ENCODE assay signal across 8 cellular contexts in the genomic region with DNA sequence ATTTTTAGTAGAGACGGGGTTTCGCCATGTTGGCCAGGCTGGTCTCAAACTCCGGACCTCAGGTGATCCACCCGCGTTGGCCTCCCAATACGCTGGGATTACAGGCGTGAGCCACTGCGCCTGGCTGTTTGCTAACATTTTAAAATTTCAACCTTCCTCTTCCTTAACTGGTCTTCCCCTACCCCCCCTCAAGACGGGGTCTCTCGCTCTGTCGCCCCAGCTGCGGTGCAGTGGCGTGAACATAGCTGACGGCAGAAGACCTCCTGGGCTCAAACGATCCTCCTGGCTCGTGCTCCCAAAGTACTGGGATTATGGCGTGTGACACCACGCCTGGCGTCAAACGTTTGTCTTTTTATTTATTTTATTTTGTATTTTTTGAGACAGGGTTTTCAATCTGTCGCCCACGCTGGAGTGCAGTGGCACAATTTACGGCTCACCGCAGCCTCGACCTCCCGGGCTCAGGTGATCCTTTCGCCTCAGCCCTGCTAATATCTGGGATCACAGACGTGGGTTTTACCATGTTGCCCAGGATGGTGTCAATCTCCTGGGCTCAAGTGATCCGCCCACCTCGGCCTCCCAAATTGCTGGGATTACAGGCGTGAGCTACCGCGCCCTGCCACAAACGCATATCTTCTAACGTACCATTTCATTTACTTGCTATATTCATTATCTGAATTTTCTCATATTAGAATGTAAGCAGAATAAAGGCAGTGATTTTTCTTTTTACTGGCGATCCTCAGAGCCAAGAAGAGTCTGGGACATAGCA. TPM values are rescaled to one million over a fixed set of nuclear protein-coding genes. Genes with fewer than 3 reads are reported as not detected.
DNase-seq lines count a peak whose midpoint lies in the region; ATAC-seq, FAIRE-seq and TF ChIP-seq lines count a peak whose summit lies in the region.

No MANE protein-coding gene starts in this region.

- H3K4me1 ChIP-seq in adipocyte (ENCODE audit: control insufficient read depth, insufficient read depth, low read length) (peaks cover 9% of the 10 kb centered on the region), liver (ENCODE audit: control insufficient read depth in 4 of 4, insufficient read depth in 4 of 4, low read length in 3 of 4) (peaks cover 2 to 18% (median 13%) of the 10 kb centered on the region in 4 donors), tibial nerve (peaks cover 0 to 22% (median 9%) of the 10 kb centered on the region in 4 donors)

- H3K27me3 Mint-ChIP-seq in activated naive CD4-positive, alpha-beta T cell treated with anti-CD3 and anti-CD28 coated beads, Interleukin-2, amount 50 U/mL, for 24 hours: no peaks in the 10 kb centered on the region

- H3K4me3 ChIP-seq in adipocyte (ENCODE audit: low read length) (peak overlapping the region; percentile 95), liver (ENCODE audit: low read depth in 1 of 3, low read length in 3 of 3) (peak overlapping the region; percentile 78 to 91 (median 83)), tibial nerve (peak overlapping the region; percentile 67 to 87 (median 76))

- H3K27ac Mint-ChIP-seq in activated naive CD4-positive, alpha-beta T cell treated with anti-CD3 and anti-CD28 coated beads, Interleukin-2, amount 50 U/mL, for 24 hours: peak overlapping the region; percentile 97

- TF ChIP-seq POLR2A in tibial nerve (IDR thresholded peaks at IDR 0.05) (no peak), GM12892 (IDR thresholded peaks at IDR 0.05; ENCODE audit: low read depth, low read length) (no peak)

- H3K9ac ChIP-seq in adipocyte (ENCODE audit: low read length) (peak overlapping the region; percentile 78), liver (ENCODE audit: low read depth in 1 of 2, low read length in 2 of 2) (peak overlapping the region; percentile 36 to 38)

- H3K9me3 Mint-ChIP-seq in activated naive CD4-positive, alpha-beta T cell treated with anti-CD3 and anti-CD28 coated beads, Interleukin-2, amount 50 U/mL, for 24 hours: no peaks in the 10 kb centered on the region

- H3K27me3 ChIP-seq in adipocyte (replicated peaks; ENCODE audit: control insufficient read depth, insufficient read depth, low read length): no peaks in the 10 kb centered on the region
- no peaks in the 10 kb centered on the region for H3K27me3 ChIP-seq in liver (ENCODE audit: control insufficient read depth in 4 of 4, insufficient read depth in 4 of 4, low read length in 3 of 4)
- no peaks in the 10 kb centered on the region for H3K27me3 ChIP-seq in tibial nerve

- no peaks in the 10 kb centered on the region for H3K36me3 ChIP-seq in adipocyte (ENCODE audit: control insufficient read depth, insufficient read depth, low read length, severe bottlenecking)
- H3K36me3 ChIP-seq in liver (ENCODE audit: control insufficient read depth in 4 of 4, insufficient read depth in 3 of 4, low read depth in 1 of 4, low read length in 3 of 4): no peaks in the 10 kb centered on the region
- H3K36me3 ChIP-seq in tibial nerve: peaks cover 0 to 6% (median 0%) of the 10 kb centered on the region in 3 donors

- H3K9me3 ChIP-seq in adipocyte (ENCODE audit: control insufficient read depth, low read length) (no peaks in the 10 kb centered on the region), liver (ENCODE audit: control insufficient read depth in 4 of 4, low read length in 3 of 4) (no peaks in the 10 kb centered on the region), tibial nerve (no peaks in the 10 kb centered on the region)

- DNase-seq in activated naive CD4-positive, alpha-beta T cell treated with anti-CD3 and anti-CD28 coated beads, Interleukin-2, amount 50 U/mL, for 16 hours: no peak
- DNase-seq in adipocyte (ENCODE audit: low read depth) (no peak), tibial nerve (ENCODE audit: low spot score in 2 of 2) (no peak), GM12892 (ENCODE audit: insufficient read length) (no peak)
- DNase-seq in stimulated activated CD8-positive, alpha-beta memory T cell treated with anti-CD3 and anti-CD28 coated beads, Interleukin-4, amount 100 ng/mL, for 48 hours: no peak

- FAIRE-seq in GM12892 (lab: Jason Lieb, UNC): no peak

- H3K4me3 Mint-ChIP-seq in activated naive CD4-positive, alpha-beta T cell treated with anti-CD3 and anti-CD28 coated beads, Interleukin-2, amount 50 U/mL, for 24 hours: peak overlapping the region; percentile 97

- H3K27ac ChIP-seq in liver (ENCODE audit: low read depth in 1 of 2, low read length in 2 of 2) (no peak overlapping the region), tibial nerve (peak overlapping the region in 3 of 4 donors; percentile 70 to 79 (median 74))

- TF ChIP-seq EP300 in tibial nerve (IDR thresholded peaks at IDR 0.05): no peak

- 69% methylated on average over 36 of the region's 36 CpGs for WGBS in liver
- 70 to 71% methylated on average over 36 of the region's 36 CpGs for WGBS in tibial nerve, 2 donors

- no peak for TF ChIP-seq RAD21 in liver (IDR thresholded peaks at IDR 0.05)

- TF ChIP-seq CTCF in liver (IDR thresholded peaks at IDR 0.05; ENCODE audit: low read depth, low read length, missing input control) (no peak), tibial nerve (IDR thresholded peaks at IDR 0.05) (no peak)

- peaks cover 32% of the 10 kb centered on the region for H3K4me1 Mint-ChIP-seq in activated naive CD4-positive, alpha-beta T cell treated with anti-CD3 and anti-CD28 coated beads, Interleukin-2, amount 50 U/mL, for 24 hours

- ATAC-seq in HG03378 (IDR thresholded peaks at IDR 0.05; ENCODE audit: unreplicated experiment): no peak

- peaks cover 10% of the 10 kb centered on the region for H3K36me3 Mint-ChIP-seq in activated naive CD4-positive, alpha-beta T cell treated with anti-CD3 and anti-CD28 coated beads, Interleukin-2, amount 50 U/mL, for 24 hours

TF ChIP-seq in liver, 16 proteins besides CTCF, POLR2A, EP300 and RAD21:
- no peak for TF ChIP-seq TAF1 (conservative IDR thresholded peaks at IDR 0.05)
- TF ChIP-seq, protein P1, sequence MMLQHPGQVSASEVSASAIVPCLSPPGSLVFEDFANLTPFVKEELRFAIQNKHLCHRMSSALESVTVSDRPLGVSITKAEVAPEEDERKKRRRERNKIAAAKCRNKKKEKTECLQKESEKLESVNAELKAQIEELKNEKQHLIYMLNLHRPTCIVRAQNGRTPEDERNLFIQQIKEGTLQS (IDR thresholded peaks at IDR 0.05): no peak
- TF ChIP-seq RXRA (IDR thresholded peaks at IDR 0.05): no peak
- TF ChIP-seq FOXA2 (IDR thresholded peaks at IDR 0.05): no peak
- no peak for TF ChIP-seq FOXA1 (IDR thresholded peaks at IDR 0.05)

RNA-seq across cellular contexts. Expression of a gene that starts 1.0 kb away (rescaled TPM):
- 10 to 100 TPM in 1 of 2 donors, 1 to 10 TPM in 1; 4.7 to 33.3 TPM for total RNA-seq in liver
- polyA plus RNA-seq in liver: 1 to 10 TPM; 1.6 to 2.9 TPM
- 10 to 100 TPM in 3 of 4 donors, 1 to 10 TPM in 1; 8.2 to 15.3 (median 14.2) TPM for total RNA-seq in tibial nerve
- 49.6 TPM for polyA plus RNA-seq in GM12892 (2012; ENCODE audit: missing spikeins)

RNA-seq across cellular contexts. Expression of a gene that starts 32.9 kb away (rescaled TPM):
- total RNA-seq in liver (10 to 100 TPM in 1 of 2 donors, 1 to 10 TPM in 1; 1.5 to 21.8 TPM), tibial nerve (under 1 TPM in 2 of 4 donors, not detected in 2; 0.42 to 0.66 TPM)
- 1 to 10 TPM; 1.4 to 5.2 TPM for polyA plus RNA-seq in liver
- polyA plus RNA-seq in GM12892 (2012; ENCODE audit: missing spikeins): 0.25 TPM

Comparison
In these comparisons a context has a peak if more than half of its experiments do, and no peak if none do; other contexts are left out.
1. H3K27ac ChIP-seq: peak in tibial nerve (3 of 4); none in liver (0 of 2).
2. Peak in every context shown above with its lines, with median percentiles within 50 percentile points of each other: H3K4me3 ChIP-seq.